Comparison of ENCODE assay signal across 8 cellular contexts in genomic region chr19:47471733-47472457, GRCh38. TPM values are rescaled to one million over a fixed set of nuclear protein-coding genes. Genes with fewer than 3 reads are reported as not detected.
A peak's percentile ranks its signal among the peaks of the same experiment; 100 is the strongest.
DNase-seq lines count a peak whose midpoint lies in the region; ATAC-seq, FAIRE-seq and TF ChIP-seq lines count a peak whose summit lies in the region.

A gene with protein sequence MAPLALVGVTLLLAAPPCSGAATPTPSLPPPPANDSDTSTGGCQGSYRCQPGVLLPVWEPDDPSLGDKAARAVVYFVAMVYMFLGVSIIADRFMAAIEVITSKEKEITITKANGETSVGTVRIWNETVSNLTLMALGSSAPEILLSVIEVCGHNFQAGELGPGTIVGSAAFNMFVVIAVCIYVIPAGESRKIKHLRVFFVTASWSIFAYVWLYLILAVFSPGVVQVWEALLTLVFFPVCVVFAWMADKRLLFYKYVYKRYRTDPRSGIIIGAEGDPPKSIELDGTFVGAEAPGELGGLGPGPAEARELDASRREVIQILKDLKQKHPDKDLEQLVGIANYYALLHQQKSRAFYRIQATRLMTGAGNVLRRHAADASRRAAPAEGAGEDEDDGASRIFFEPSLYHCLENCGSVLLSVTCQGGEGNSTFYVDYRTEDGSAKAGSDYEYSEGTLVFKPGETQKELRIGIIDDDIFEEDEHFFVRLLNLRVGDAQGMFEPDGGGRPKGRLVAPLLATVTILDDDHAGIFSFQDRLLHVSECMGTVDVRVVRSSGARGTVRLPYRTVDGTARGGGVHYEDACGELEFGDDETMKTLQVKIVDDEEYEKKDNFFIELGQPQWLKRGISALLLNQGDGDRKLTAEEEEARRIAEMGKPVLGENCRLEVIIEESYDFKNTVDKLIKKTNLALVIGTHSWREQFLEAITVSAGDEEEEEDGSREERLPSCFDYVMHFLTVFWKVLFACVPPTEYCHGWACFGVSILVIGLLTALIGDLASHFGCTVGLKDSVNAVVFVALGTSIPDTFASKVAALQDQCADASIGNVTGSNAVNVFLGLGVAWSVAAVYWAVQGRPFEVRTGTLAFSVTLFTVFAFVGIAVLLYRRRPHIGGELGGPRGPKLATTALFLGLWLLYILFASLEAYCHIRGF (minus strand): TSS chr19:47471893. CDS start chr19:47466403, 5,490 bp downstream.

- no peak within 1 kb of the TSS for H3K27ac Mint-ChIP-seq in activated B cell treated with CpG ODN at 0.5 μM for 24 hours

- no peaks in the 10 kb centered on the region for H3K9me3 Mint-ChIP-seq in activated B cell treated with CpG ODN at 0.5 μM for 24 hours

- peaks cover 12% of the 10 kb centered on the region; the same call in 1 of the 2 replicates for H3K4me1 ChIP-seq in ES-I3 (ENCODE audit: insufficient read depth, low read length)

- no peak within 1 kb of the TSS for H3K4me3 ChIP-seq in kidney epithelial cell (ENCODE audit: low read depth, low read length)

- H3K4me3 Mint-ChIP-seq in activated B cell treated with CpG ODN at 0.5 μM for 24 hours = no peak within 1 kb of the TSS

- H3K9ac ChIP-seq in ES-I3 (ENCODE audit: low read depth, low read length) = peak within 1 kb of the TSS; percentile 81; the same call in 1 of the 2 replicates

- peaks cover 44% of the 10 kb centered on the region for H3K27me3 Mint-ChIP-seq in activated B cell treated with CpG ODN at 0.5 μM for 24 hours

- no peaks in the 10 kb centered on the region for H3K36me3 Mint-ChIP-seq in activated B cell treated with CpG ODN at 0.5 μM for 24 hours (ENCODE audit: low read depth)

- intact Hi-C loops in activated B cell treated with CpG ODN at 0.5 μM for 24 hours (cut with micrococcal nuclease) = no loop called here

- no peaks in the 10 kb centered on the region for H3K9me3 ChIP-seq in ES-I3 (ENCODE audit: control insufficient read depth, insufficient read depth, low read length)

- peak within 1 kb of the TSS; percentile 44 for H3K27ac ChIP-seq in caudate nucleus (ENCODE audit: low read depth, low read length)

- H3K27me3 ChIP-seq in kidney epithelial cell (ENCODE audit: control insufficient read depth, insufficient read depth, low read length) = peaks cover 52% of the 10 kb centered on the region

- DNase-seq in NCI-H146 (lab: John Stamatoyannopoulos, UW) = peak; percentile 79
- DNase-seq in activated B cell treated with CpG ODN at 0.5 μM for 24 hours = no peak
- DNase-seq in caudate nucleus (lab: John Stamatoyannopoulos, UW) = peak in 33 of 61 donors; percentile 16 to 83 (median 42)
- peak; percentile 9 for DNase-seq in kidney epithelial cell (ENCODE audit: low read depth)
- peak; percentile 61 for DNase-seq in stimulated activated CD4-positive, alpha-beta T cell treated with anti-CD3 and anti-CD28 coated beads, Interleukin-4, amount 100 ng/mL, for 1 hour
- DNase-seq in GM19239 (ENCODE audit: insufficient read length, low spot score) = no peak

- H3K4me1 Mint-ChIP-seq in activated B cell treated with CpG ODN at 0.5 μM for 24 hours = peaks cover 9% of the 10 kb centered on the region

- CTCF ChIA-PET in activated B cell treated with CpG ODN at 0.5 μM for 24 hours (lab: Charles Lee) = no interaction called here

- TF ChIP-seq CTCF in activated B cell treated with CpG ODN at 0.5 μM for 24 hours (IDR thresholded peaks at IDR 0.05) (no peak), kidney epithelial cell (IDR thresholded peaks at IDR 0.05; ENCODE audit: insufficient read depth, low read length, poor library complexity, severe bottlenecking) (no peak)

- FAIRE-seq in GM19239 (lab: Jason Lieb, UNC) = no peak

- POLR2A ChIA-PET in activated B cell treated with CpG ODN at 0.5 μM for 24 hours (lab: Charles Lee) = no interaction called here

- peak; percentile 57 for ATAC-seq in activated B cell treated with CpG ODN at 0.5 μM for 24 hours (ENCODE audit: low read depth)
- no peak for ATAC-seq in GM18909 (IDR thresholded peaks at IDR 0.05; ENCODE audit: poor library complexity, unreplicated experiment)

- no peaks in the 10 kb centered on the region; the same call in 1 of the 2 replicates for H3K36me3 ChIP-seq in ES-I3 (ENCODE audit: insufficient read depth, low read length)
- H3K36me3 ChIP-seq in kidney epithelial cell (ENCODE audit: control insufficient read depth, insufficient read depth, low read length) = no peaks in the 10 kb centered on the region

RNA-seq across cellular contexts. Expression of the gene that starts here (rescaled TPM):
- not detected in 2 replicates for total RNA-seq in activated B cell treated with CpG ODN at 0.5 μM for 24 hours
- not detected in 2 replicates for total RNA-seq in kidney epithelial cell

Comparison
In these comparisons a context has a peak if more than half of its experiments do, and no peak if none do; other contexts are left out.
1. Peak in ATAC-seq in activated B cell treated with CpG ODN at 0.5 μM for 24 hours; RNA of the gene not detected or under 1 TPM.
2. Peak in DNase-seq in kidney epithelial cell; RNA of the gene not detected or under 1 TPM.
3. DNase-seq: peak in NCI-H146 (single experiment), caudate nucleus (33 of 61) and stimulated activated CD4-positive, alpha-beta T cell treated with anti-CD3 and anti-CD28 coated beads, Interleukin-4, amount 100 ng/mL, for 1 hour (single experiment); none in activated B cell treated with CpG ODN at 0.5 μM for 24 hours (single experiment) and GM19239 (single experiment).